ENCODE assay signal across 15 cellular contexts in the genomic region with DNA sequence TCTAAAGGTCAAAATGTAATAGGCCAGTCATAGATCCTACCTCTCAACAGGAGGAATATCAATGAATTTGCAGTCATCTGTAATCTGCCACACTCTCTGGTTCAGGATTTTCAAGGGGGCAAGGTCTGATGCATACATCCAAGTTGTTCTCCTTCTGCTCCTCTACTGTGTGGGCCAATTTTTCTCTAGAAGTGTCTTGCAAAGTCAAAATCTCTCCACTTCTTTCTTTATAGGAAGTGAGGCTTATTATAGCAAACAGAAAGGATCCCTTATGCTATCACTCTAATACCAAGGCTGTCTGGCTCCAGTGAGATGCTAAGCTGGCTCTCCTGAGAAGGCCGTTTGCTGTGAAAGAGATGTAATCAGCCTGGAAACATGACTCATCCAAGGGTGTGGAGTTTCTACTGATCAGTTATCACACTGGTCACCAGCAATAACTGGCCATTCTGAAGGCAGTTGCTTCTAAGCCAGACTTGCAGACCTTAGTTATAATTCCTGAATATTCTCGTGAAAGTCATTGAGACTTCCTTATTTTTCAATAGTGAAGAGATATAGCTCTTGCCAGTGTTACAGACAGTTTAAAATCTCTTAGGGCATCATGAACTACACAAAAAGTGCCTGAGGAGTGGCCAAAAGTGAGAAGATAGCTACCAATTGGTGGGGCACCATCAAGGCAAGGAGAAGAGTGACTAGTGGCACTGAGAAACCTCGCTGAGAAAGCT. TPM values are rescaled to one million over a fixed set of nuclear protein-coding genes. Genes with fewer than 3 reads are reported as not detected.
DNase-seq lines count a peak whose midpoint lies in the region; ATAC-seq and TF ChIP-seq lines count a peak whose summit lies in the region.
"Had no signal": no experiment of that assay in that cellular context is flagged by ENCODE, and none has a peak within 500 bp of the region (broad histone marks: within the 10 kb centered on the region; RNA-seq: fewer than 3 reads in every experiment).

No MANE protein-coding gene starts in this region.

- H3K27ac ChIP-seq in PC-3 (ENCODE audit: low read length): no peak overlapping the region
- H3K27ac ChIP-seq: psoas muscle had no signal

- H3K9ac ChIP-seq in PC-3 (ENCODE audit: low read length): no peak overlapping the region

- no peaks in the 10 kb centered on the region for H3K9me2 ChIP-seq in PC-3 (replicated peaks; ENCODE audit: low read length)

- no peaks in the 10 kb centered on the region for H3K27me3 ChIP-seq in PC-3 (ENCODE audit: low read length)

- no peaks in the 10 kb centered on the region for H3K79me2 ChIP-seq in PC-3 (ENCODE audit: low read length)

- H4K20me1 ChIP-seq in PC-3 (ENCODE audit: low read length): no peaks in the 10 kb centered on the region

- peak; percentile 93 for ATAC-seq in PC-3
- ATAC-seq in HG03139 (IDR thresholded peaks at IDR 0.05; ENCODE audit: unreplicated experiment): no peak
- ATAC-seq: psoas muscle had no signal

- peaks cover 8% of the 10 kb centered on the region for H3K9me3 ChIP-seq in PC-3 (ENCODE audit: low read length)
- H3K9me3 ChIP-seq: psoas muscle had no signal

- H3K4me1 ChIP-seq in PC-3 (ENCODE audit: insufficient read depth, low read length): peaks cover 8% of the 10 kb centered on the region
- H3K4me1 ChIP-seq: psoas muscle had no signal

- CTCF ChIA-PET in PC-3 (lab: Charles Lee): no interaction called here

- peaks cover 2% of the 10 kb centered on the region; the same call in 1 of the 2 replicates for H3K36me3 ChIP-seq in PC-3 (ENCODE audit: low read depth, low read length)

- no peak overlapping the region for H3K4me2 ChIP-seq in PC-3 (ENCODE audit: low read length)

- H2AFZ ChIP-seq in PC-3 (ENCODE audit: low read length): no peak overlapping the region

- H3K4me3 ChIP-seq in PC-3 (ENCODE audit: low read length): no peak overlapping the region
- H3K4me3 ChIP-seq: psoas muscle had no signal

- intact Hi-C loops in PC-3 (cut with micrococcal nuclease): no loop called here

- BruUV-seq in PC-3 (replicated peaks; lab: Mats Ljungman, UMichigan): no TSS peak

- TF ChIP-seq CTCF in PC-3 (conservative IDR thresholded peaks at IDR 0.05; ENCODE audit: low read depth, low read length): no peak

- no peak for TF ChIP-seq POLR2A in erythroblast (IDR thresholded peaks at IDR 0.05; ENCODE audit: low read length)

- no peaks in the 10 kb centered on the region for H3F3A ChIP-seq in PC-3 (ENCODE audit: low read length, unreplicated experiment)

- POLR2A ChIA-PET in PC-3 (lab: Charles Lee; ENCODE audit: unreplicated experiment): interaction anchor here (0.5 kb wide), 1 partner anchor 147 kb away, joined by 7 read pairs; no protein-coding TSS in a partner anchor

- DNase-seq in H4 (ENCODE audit: low spot score) (peak; percentile 3), PC-3 (peak; percentile 38), erythroblast (lab: John Stamatoyannopoulos, UW) (peak; percentile 63 to 90), renal cortical epithelial cell (ENCODE audit: low read depth) (peak; percentile 31), cerebellar cortex (ENCODE audit: low spot score) (no peak), Ammon's horn (ENCODE audit: low spot score) (no peak)
- DNase-seq: activated CD4-positive, alpha-beta T cell treated with anti-CD3 and anti-CD28 coated beads, Interleukin-2, amount 50 U/mL, for 48 hours; hippocampal formation; mesendoderm; NCI-H1694; NCI-H748 treated with DMSO at 0.1 percent for 48 hours; psoas muscle; substantia nigra; SW 1271 had no signal

RNA-seq across cellular contexts. Expression of gene LRGUK, which starts 43.2 kb away (rescaled TPM):
- total RNA-seq in H4 (2014; rRNA removed; shearing (Covaris generic)): 0.04 TPM in 1 of 2 replicates, not detected in the other
- 1.0 TPM in 2 replicates for total RNA-seq in PC-3 (2014; rRNA removed)
- total RNA-seq in renal cortical epithelial cell: 0.17 and 0.94 TPM in 2 replicates

Comparison
In these comparisons a context has a peak if more than half of its experiments do, and no peak if none do; other contexts are left out.
1. DNase-seq: peak in H4 (single experiment), PC-3 (single experiment), erythroblast (2 of 2) and renal cortical epithelial cell (single experiment); none in cerebellar cortex (single experiment) and Ammon's horn (single experiment).